Comparison of ENCODE assay signal across 9 cellular contexts in genomic region chr13:77184455-77184854, GRCh38.
DNase-seq lines count a peak whose midpoint lies in the region; ATAC-seq, FAIRE-seq and TF ChIP-seq lines count a peak whose summit lies in the region.
"Had no signal": no experiment of that assay in that cellular context is flagged by ENCODE, and none has a peak within 500 bp of the region (broad histone marks: within the 10 kb centered on the region; RNA-seq: fewer than 3 reads in every experiment).

No MANE protein-coding gene starts in this region.

- H3K4me1 Mint-ChIP-seq in naive B cell: peaks cover 18 to 28% (median 18%) of the 10 kb centered on the region in 3 donors
- no peaks in the 10 kb centered on the region for H3K4me1 Mint-ChIP-seq in progenitor cell of endocrine pancreas (ENCODE audit: low read depth)
- H3K4me1 Mint-ChIP-seq in Caco-2 (ENCODE audit: low read depth, unreplicated experiment): no peaks in the 10 kb centered on the region

- DNase-seq in naive B cell: peak; percentile 74
- no peak for DNase-seq in HPDE6-E6E7 (ENCODE audit: extremely low spot score)
- DNase-seq in progenitor cell of endocrine pancreas (ENCODE audit: low spot score, unreplicated experiment): no peak
- no peak for DNase-seq in Caco-2
- DNase-seq in pancreas: no peak
- DNase-seq: upper lobe of right lung had no signal

- H3K4me1 ChIP-seq in OCI-LY1 (ENCODE audit: insufficient read depth, low read length, severe bottlenecking): peaks cover 13% of the 10 kb centered on the region
- no peaks in the 10 kb centered on the region for H3K4me1 ChIP-seq in Caco-2
- no peaks in the 10 kb centered on the region for H3K4me1 ChIP-seq in pancreas
- H3K4me1 ChIP-seq: upper lobe of right lung had no signal

- H3K36me3 Mint-ChIP-seq in naive B cell (peaks cover 36 to 43% of the 10 kb centered on the region in 2 donors), progenitor cell of endocrine pancreas (ENCODE audit: insufficient read depth) (peaks cover 23% of the 10 kb centered on the region), Caco-2 (ENCODE audit: insufficient read depth, unreplicated experiment) (peaks cover 12% of the 10 kb centered on the region)

- no peaks in the 10 kb centered on the region for H4K20me1 ChIP-seq in OCI-LY1 (ENCODE audit: insufficient read depth, low read length)

- H3K9me3 Mint-ChIP-seq in naive B cell (no peaks in the 10 kb centered on the region), progenitor cell of endocrine pancreas (ENCODE audit: low read depth) (no peaks in the 10 kb centered on the region), Caco-2 (ENCODE audit: unreplicated experiment) (no peaks in the 10 kb centered on the region)

- H3K27ac Mint-ChIP-seq in naive B cell: peak overlapping the region; percentile 68 to 97 (median 90)
- no peak overlapping the region for H3K27ac Mint-ChIP-seq in progenitor cell of endocrine pancreas
- H3K27ac Mint-ChIP-seq in Caco-2 (ENCODE audit: unreplicated experiment): no peak overlapping the region

- intact Hi-C loops in Caco-2 (cut with micrococcal nuclease; ENCODE audit: unreplicated experiment) (no loop called here), pancreas (cut with DNase I) (no loop called here)

- no peak overlapping the region for H3K4me3 ChIP-seq in OCI-LY1 (ENCODE audit: low read depth, low read length, poor library complexity, severe bottlenecking)
- no peak overlapping the region for H3K4me3 ChIP-seq in Caco-2 (ENCODE audit: low read depth, low read length)
- no peak overlapping the region for H3K4me3 ChIP-seq in pancreas
- H3K4me3 ChIP-seq: upper lobe of right lung had no signal

- H3K27me3 ChIP-seq in OCI-LY1 (ENCODE audit: insufficient read depth, low read length): no peaks in the 10 kb centered on the region
- H3K27me3 ChIP-seq in Caco-2 (replicated peaks; ENCODE audit: control insufficient read depth, insufficient read depth, low read length): no peaks in the 10 kb centered on the region
- H3K27me3 ChIP-seq in pancreas: no peaks in the 10 kb centered on the region
- H3K27me3 ChIP-seq: upper lobe of right lung had no signal

- BruUV-seq in Caco-2 (replicated peaks; lab: Mats Ljungman, UMichigan): no TSS peak

- no peak for FAIRE-seq in pancreas (lab: Jason Lieb, UNC)

- no peaks in the 10 kb centered on the region for H3K79me2 ChIP-seq in OCI-LY1 (ENCODE audit: insufficient read depth, low read length)

- H3K9ac ChIP-seq in OCI-LY1 (ENCODE audit: low read length): no peak overlapping the region

- no peak overlapping the region for H3K4me2 ChIP-seq in OCI-LY1 (ENCODE audit: low read length)

- TF ChIP-seq CTCF in OCI-LY1 (IDR thresholded peaks at IDR 0.05; ENCODE audit: low read length) (no peak), progenitor cell of endocrine pancreas (IDR thresholded peaks at IDR 0.05; ENCODE audit: unreplicated experiment) (no peak), Caco-2 (IDR thresholded peaks at IDR 0.05; ENCODE audit: insufficient read depth in 1 of 2, low read depth in 1 of 2, low read length in 1 of 2, severe bottlenecking in 1 of 2, unreplicated experiment in 1 of 2) (no peak), pancreas (IDR thresholded peaks at IDR 0.05) (no peak)

- CTCF ChIA-PET in Caco-2 (lab: Charles Lee): no interaction called here

- H3K27me3 Mint-ChIP-seq in naive B cell: no peaks in the 10 kb centered on the region
- H3K27me3 Mint-ChIP-seq in progenitor cell of endocrine pancreas: no peaks in the 10 kb centered on the region
- no peaks in the 10 kb centered on the region for H3K27me3 Mint-ChIP-seq in Caco-2 (ENCODE audit: insufficient read depth, unreplicated experiment)

- H3K27ac ChIP-seq in OCI-LY1 (ENCODE audit: low read depth, low read length, poor library complexity, severe bottlenecking) (peak overlapping the region; percentile 30), pancreas (no peak overlapping the region)
- H3K27ac ChIP-seq: upper lobe of right lung had no signal

- H2AFZ ChIP-seq in OCI-LY1 (ENCODE audit: low read length): no peak overlapping the region

- no peaks in the 10 kb centered on the region for H3F3A ChIP-seq in OCI-LY1 (ENCODE audit: insufficient read depth, low read length)

- ATAC-seq in GM18873 (IDR thresholded peaks at IDR 0.05; ENCODE audit: low FRiP score, unreplicated experiment): peak; percentile 97
- peak; percentile 95 for ATAC-seq in HG02763 (IDR thresholded peaks at IDR 0.05; ENCODE audit: unreplicated experiment)
- ATAC-seq in naive B cell (ENCODE audit: low read depth in 2 of 2): peak; percentile 98
- ATAC-seq in pancreas: no peak
- ATAC-seq: upper lobe of right lung had no signal

- peaks cover 90% of the 10 kb centered on the region for H3K36me3 ChIP-seq in OCI-LY1 (ENCODE audit: insufficient read depth, low read length)
- H3K36me3 ChIP-seq in Caco-2 (ENCODE audit: control insufficient read depth, insufficient read depth, low read length): no peaks in the 10 kb centered on the region; the same call in none of the 2 replicates
- peaks cover 0 to 19% (median 10%) of the 10 kb centered on the region in 3 donors for H3K36me3 ChIP-seq in pancreas

- WGBS in pancreas, 2 donors: 92 to 96% methylated on average over 2 of the region's 2 CpGs

- H3K4me3 Mint-ChIP-seq in naive B cell (peak overlapping the region in 7 of 8 donors; percentile 29 to 78 (median 45)), progenitor cell of endocrine pancreas (ENCODE audit: low read depth) (no peak overlapping the region), Caco-2 (ENCODE audit: unreplicated experiment) (no peak overlapping the region)

- POLR2A ChIA-PET in Caco-2 (lab: Charles Lee): no interaction called here

- H3K9me2 ChIP-seq in OCI-LY1 (ENCODE audit: low read depth, low read length): no peaks in the 10 kb centered on the region

- H3K9me3 ChIP-seq in OCI-LY1 (ENCODE audit: low read length) (no peaks in the 10 kb centered on the region), Caco-2 (no peaks in the 10 kb centered on the region), pancreas (no peaks in the 10 kb centered on the region)
- H3K9me3 ChIP-seq: upper lobe of right lung had no signal

Comparison
In these comparisons a context has a peak if more than half of its experiments do, and no peak if none do; other contexts are left out.
1. ATAC-seq: peak in GM18873 (single experiment), HG02763 (single experiment) and naive B cell (2 of 2); none in pancreas (0 of 4).
2. H3K27ac Mint-ChIP-seq: peak in naive B cell (6 of 6); none in progenitor cell of endocrine pancreas (single experiment) and Caco-2 (single experiment).
3. H3K4me3 Mint-ChIP-seq: peak in naive B cell (7 of 8); none in progenitor cell of endocrine pancreas (single experiment) and Caco-2 (single experiment).